In the genomic region with DNA sequence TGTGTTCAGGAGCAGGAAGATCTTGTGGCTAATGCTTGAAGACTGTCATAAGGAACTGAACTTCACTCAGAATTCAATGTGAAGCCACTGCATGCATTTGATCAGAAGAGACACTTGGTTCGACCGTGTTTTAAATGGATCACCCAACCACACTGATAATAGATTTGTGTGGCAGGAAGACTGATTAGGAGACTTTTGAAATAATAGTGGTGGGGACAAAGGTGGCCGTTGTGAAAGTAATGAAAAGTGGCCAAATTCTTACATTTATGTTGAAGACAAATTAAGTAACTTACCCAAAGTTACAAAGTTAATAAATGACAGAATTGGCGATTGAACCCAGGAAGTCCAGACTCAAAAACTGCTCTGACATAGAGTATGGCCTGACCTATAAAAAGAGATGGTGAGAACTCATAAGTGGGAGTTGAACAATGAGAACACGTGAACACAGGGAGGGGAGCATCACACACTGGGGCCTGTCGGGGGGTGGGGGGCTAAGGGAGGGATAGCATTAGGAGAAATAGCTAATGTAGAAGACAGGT, we compare ENCODE assay signal across 26 cellular contexts.
"Had no signal": no experiment of that assay in that cellular context is flagged by ENCODE, and none has a peak within 500 bp of the region (broad histone marks: within the 10 kb centered on the region; RNA-seq: fewer than 3 reads in every experiment).

No MANE protein-coding gene starts in this region.

- ATAC-seq: effector memory CD8-positive, alpha-beta T cell; esophagus mucosa; gastrocnemius medialis; heart right ventricle; left cardiac atrium; naive thymus-derived CD4-positive, alpha-beta T cell had no signal

- H3K9me3 ChIP-seq: colonic mucosa, esophagus squamous epithelium, gastrocnemius medialis, heart right ventricle, left ventricle myocardium inferior had no signal

- H3K36me3 ChIP-seq: colonic mucosa, esophagus squamous epithelium, gastrocnemius medialis, heart right ventricle, left ventricle myocardium inferior had no signal

- FAIRE-seq: endometrium, islet of Langerhans, keratinocyte had no signal

- H3K27me3 ChIP-seq: colonic mucosa, esophagus squamous epithelium, gastrocnemius medialis had no signal

- DNase-seq: colonic mucosa; cortex of kidney; effector CD8-positive, alpha-beta T cell; effector memory CD8-positive, alpha-beta T cell; endodermal cell; erythroblast; esophagus squamous epithelium; foreskin fibroblast; foreskin melanocyte; gastrocnemius medialis; glutamatergic neuron; head of caudate nucleus; heart right ventricle; hippocampal formation; left cardiac atrium; left ventricle myocardium inferior; mammary epithelial cell; mesendoderm; midbrain; naive thymus-derived CD4-positive, alpha-beta T cell had no signal

- H3K27ac ChIP-seq: colonic mucosa, epithelial cell of prostate, esophagus squamous epithelium, gastrocnemius medialis, heart right ventricle, left ventricle myocardium inferior had no signal

- H3K4me3 ChIP-seq: colonic mucosa, esophagus squamous epithelium, gastrocnemius medialis, heart right ventricle, left ventricle myocardium inferior, lung had no signal

- H3K4me1 ChIP-seq: colonic mucosa, esophagus squamous epithelium, gastrocnemius medialis, heart right ventricle, left ventricle myocardium inferior had no signal
